ENCODE assay signal across 22 cellular contexts in genomic region chr1:206023682-206024081, GRCh38. TPM values are rescaled to one million over a fixed set of nuclear protein-coding genes. Genes with fewer than 3 reads are reported as not detected.
"Had no signal": no experiment of that assay in that cellular context is flagged by ENCODE, and none has a peak within 500 bp of the region (broad histone marks: within the 10 kb centered on the region; RNA-seq: fewer than 3 reads in every experiment).

Gene CTSE, minus strand, starts transcription at chr1:206023895. Its CDS starts 104 bp downstream, at chr1:206023791.

- H3K4me1 Mint-ChIP-seq: activated CD4-positive, alpha-beta memory T cell treated with anti-CD3 and anti-CD28 coated beads, Interleukin-2, amount 10 ng/mL, durations not matched to agents 7 days and 5 days; activated CD4-positive, alpha-beta T cell treated with anti-CD3 and anti-CD28 coated beads for 36 hours; activated naive CD4-positive, alpha-beta T cell treated with anti-CD3 and anti-CD28 coated beads, Interleukin-2, amount 50 U/mL, for 24 hours; central memory CD8-positive, alpha-beta T cell; naive thymus-derived CD8-positive, alpha-beta T cell had no signal

- H3K9me3 Mint-ChIP-seq: activated CD4-positive, alpha-beta memory T cell treated with anti-CD3 and anti-CD28 coated beads, Interleukin-2, amount 10 ng/mL, durations not matched to agents 7 days and 5 days; activated naive CD4-positive, alpha-beta T cell treated with anti-CD3 and anti-CD28 coated beads, Interleukin-2, amount 50 U/mL, for 24 hours; central memory CD8-positive, alpha-beta T cell; effector memory CD8-positive, alpha-beta T cell; naive thymus-derived CD8-positive, alpha-beta T cell had no signal

- H3K36me3 Mint-ChIP-seq: activated naive CD4-positive, alpha-beta T cell treated with anti-CD3 and anti-CD28 coated beads, Interleukin-2, amount 50 U/mL, for 24 hours; brain; naive thymus-derived CD8-positive, alpha-beta T cell had no signal

- DNase-seq: activated CD4-positive, alpha-beta memory T cell treated with anti-CD3 and anti-CD28 coated beads, Interleukin-2, amount 10 ng/mL, durations not matched to agents 7 days and 5 days; activated CD4-positive, alpha-beta T cell treated with anti-CD3 and anti-CD28 coated beads for 36 hours; activated effector memory CD4-positive, alpha-beta T cell treated with anti-CD3 and anti-CD28 coated beads, Interleukin-2, amount 50 U/mL, for 16 hours; activated T-cell treated with anti-CD3 and anti-CD28 coated beads, Interleukin-2, amount 50 U/mL, for 48 hours; amniotic stem cell; effector memory CD8-positive, alpha-beta T cell; foreskin melanocyte; kidney glomerular epithelial cell; naive thymus-derived CD8-positive, alpha-beta T cell; SK-N-SH; stimulated activated naive CD8-positive, alpha-beta T cell treated with anti-CD3 and anti-CD28 coated beads, Interleukin-15, Interleukin-2, amounts not matched to agents 100 U/mL and 50 U/mL, for 24 hours; T-helper 1 cell; uterus had no signal

- H3K36me3 ChIP-seq: right atrium auricular region, uterus had no signal

- H3K4me3 Mint-ChIP-seq: activated CD4-positive, alpha-beta memory T cell treated with anti-CD3 and anti-CD28 coated beads, Interleukin-2, amount 10 ng/mL, durations not matched to agents 7 days and 5 days; activated CD4-positive, alpha-beta T cell treated with anti-CD3 and anti-CD28 coated beads for 36 hours; activated naive CD4-positive, alpha-beta T cell treated with anti-CD3 and anti-CD28 coated beads, Interleukin-2, amount 50 U/mL, for 24 hours; brain; central memory CD8-positive, alpha-beta T cell; effector memory CD8-positive, alpha-beta T cell; naive thymus-derived CD8-positive, alpha-beta T cell had no signal

- ATAC-seq: activated CD4-positive, alpha-beta T cell treated with anti-CD3 and anti-CD28 coated beads for 36 hours; effector memory CD8-positive, alpha-beta T cell; naive thymus-derived CD8-positive, alpha-beta T cell; stimulated activated naive CD8-positive, alpha-beta T cell treated with anti-CD3 and anti-CD28 coated beads, Interleukin-15, Interleukin-2, amounts not matched to agents 100 U/mL and 50 U/mL, for 24 hours had no signal

- H3K9me3 ChIP-seq: right atrium auricular region, SK-N-SH, uterus had no signal

- H3K27ac ChIP-seq: right atrium auricular region, uterus, VCaP had no signal

- H3K27ac Mint-ChIP-seq: activated CD4-positive, alpha-beta memory T cell treated with anti-CD3 and anti-CD28 coated beads, Interleukin-2, amount 10 ng/mL, durations not matched to agents 7 days and 5 days; activated CD4-positive, alpha-beta T cell treated with anti-CD3 and anti-CD28 coated beads for 36 hours; activated naive CD4-positive, alpha-beta T cell treated with anti-CD3 and anti-CD28 coated beads, Interleukin-2, amount 50 U/mL, for 24 hours; effector memory CD8-positive, alpha-beta T cell had no signal

- H3K27me3 ChIP-seq: right atrium auricular region, uterus had no signal

- H3K4me3 ChIP-seq: right atrium auricular region, skin epidermis, uterus had no signal

- H3K4me1 ChIP-seq: right atrium auricular region, uterus had no signal

RNA-seq across cellular contexts. Expression of gene CTSE, which starts in this region (rescaled TPM):
- total RNA-seq: activated CD4-positive, alpha-beta memory T cell treated with anti-CD3 and anti-CD28 coated beads, Interleukin-2, amount 10 ng/mL, durations not matched to agents 7 days and 5 days; activated CD4-positive, alpha-beta T cell treated with anti-CD3 and anti-CD28 coated beads for 36 hours; fibroblast of lung; lower leg skin; naive thymus-derived CD8-positive, alpha-beta T cell; posterior vena cava had no signal
- polyA plus RNA-seq: fibroblast of lung; naive thymus-derived CD8-positive, alpha-beta T cell; SK-N-SH had no signal
